In the genomic region with DNA sequence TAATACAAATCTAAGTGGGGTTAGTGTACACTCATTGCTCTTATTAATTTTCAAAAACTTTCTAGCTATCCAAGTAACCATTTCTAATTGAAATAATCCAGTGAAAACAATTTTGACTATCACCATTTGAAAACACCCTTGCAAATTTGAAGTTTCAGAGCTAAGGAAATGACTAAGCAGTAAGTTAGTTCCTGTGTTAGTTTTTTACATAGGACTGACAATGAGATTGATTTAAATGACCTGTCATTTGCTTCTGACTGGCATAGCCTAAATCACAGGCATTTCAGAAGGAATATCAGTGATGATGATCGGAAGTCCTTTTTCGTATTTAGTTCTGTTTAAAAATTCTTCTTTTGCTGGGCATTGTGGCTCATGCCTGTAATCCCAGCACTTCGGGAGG, we compare ENCODE assay signal across 11 cellular contexts. TPM values are rescaled to one million over a fixed set of nuclear protein-coding genes. Genes with fewer than 3 reads are reported as not detected.
DNase-seq lines count a peak whose midpoint lies in the region; ATAC-seq and TF ChIP-seq lines count a peak whose summit lies in the region.
"Had no signal": no experiment of that assay in that cellular context is flagged by ENCODE, and none has a peak within 500 bp of the region (broad histone marks: within the 10 kb centered on the region; RNA-seq: fewer than 3 reads in every experiment).

No MANE protein-coding gene starts in this region.

- H3K27me3 ChIP-seq in KMS-11 (ENCODE audit: insufficient read depth, low read depth) = no peaks in the 10 kb centered on the region

- H3K27ac Mint-ChIP-seq in activated naive CD4-positive, alpha-beta T cell treated with anti-CD3 and anti-CD28 coated beads, Interleukin-2, amount 50 U/mL, for 72 hours = peak overlapping the region; percentile 70 to 87

- peaks cover 49% of the 10 kb centered on the region for H3K79me2 ChIP-seq in KMS-11 (ENCODE audit: insufficient read depth, low read depth)

- H3K9me3 ChIP-seq in mesodermal cell (ENCODE audit: control insufficient read depth, low read length) = no peaks in the 10 kb centered on the region

- H4K20me1 ChIP-seq in KMS-11 (ENCODE audit: insufficient read depth) = no peaks in the 10 kb centered on the region

- 0 out of 2 replicates have a peak overlapping the region, but pooled peaks have one; percentile 9 for H3K27ac ChIP-seq in KMS-11
- peak overlapping the region; percentile 59 for H3K27ac ChIP-seq in mesodermal cell (ENCODE audit: low read depth, low read length, severe bottlenecking)

- no peak for TF ChIP-seq CTCF in KMS-11 (conservative IDR thresholded peaks at IDR 0.05; ENCODE audit: low read depth, low read length)

- H3K4me2 ChIP-seq in KMS-11 = 0 out of 2 replicates have a peak overlapping the region, but pooled peaks have one; percentile 0

- peak; percentile 43 for DNase-seq in EH (ENCODE audit: low read depth)
- no peak for DNase-seq in activated naive CD4-positive, alpha-beta T cell treated with anti-CD3 and anti-CD28 coated beads, Interleukin-2, amount 50 U/mL, for 72 hours (ENCODE audit: low spot score in 2 of 2)
- no peak for DNase-seq in NCI-H2081 treated with DMSO at 0.1 percent for 48 hours (lab: John Stamatoyannopoulos, UW)
- no peak for DNase-seq in NCI-H446 (lab: John Stamatoyannopoulos, UW)
- no peak for DNase-seq in amniotic stem cell (lab: John Stamatoyannopoulos, UW)
- DNase-seq: activated CD4-positive, CD25-positive, alpha-beta regulatory T cell treated with anti-CD3 and anti-CD28 coated beads, Interleukin-2, amount 50 U/mL, for 72 hours; NCI-H510A treated with DMSO at 0.1 percent for 48 hours; right cardiac atrium had no signal

- H3K4me3 ChIP-seq in KMS-11 (IDR thresholded peaks at IDR 0.05; ENCODE audit: insufficient read depth, low read depth, low read length) (no peak overlapping the region), mesodermal cell (ENCODE audit: extremely low read depth, insufficient read depth, low read length, poor library complexity, severe bottlenecking) (no peak overlapping the region)

- H3K9me3 Mint-ChIP-seq in activated naive CD4-positive, alpha-beta T cell treated with anti-CD3 and anti-CD28 coated beads, Interleukin-2, amount 50 U/mL, for 72 hours = no peaks in the 10 kb centered on the region

- peaks cover 26 to 57% of the 10 kb centered on the region in 2 donors for H3K36me3 Mint-ChIP-seq in activated naive CD4-positive, alpha-beta T cell treated with anti-CD3 and anti-CD28 coated beads, Interleukin-2, amount 50 U/mL, for 72 hours

- no peak overlapping the region for H2AFZ ChIP-seq in KMS-11 (ENCODE audit: low read depth)

- H3K4me1 ChIP-seq in KMS-11 (ENCODE audit: low read depth, poor library complexity, severe bottlenecking) (peaks cover 64% of the 10 kb centered on the region), mesodermal cell (ENCODE audit: control insufficient read depth, insufficient read depth, low read length, poor library complexity, severe bottlenecking) (peaks cover 8% of the 10 kb centered on the region)

- no peak overlapping the region for H3K9ac ChIP-seq in KMS-11

- WGBS in mesodermal cell (ENCODE audit: insufficient coverage in 2 of 2), 2 experiments = 88 to 96% methylated on average over 3 of the region's 3 CpGs

- H3K36me3 ChIP-seq in KMS-11 (ENCODE audit: insufficient read depth) = peaks cover 16% of the 10 kb centered on the region; the same call in 1 of the 2 replicates
- peaks cover 55% of the 10 kb centered on the region for H3K36me3 ChIP-seq in mesodermal cell (ENCODE audit: control insufficient read depth, insufficient read depth, low read length)

- ATAC-seq in activated naive CD4-positive, alpha-beta T cell treated with anti-CD3 and anti-CD28 coated beads, Interleukin-2, amount 50 U/mL, for 72 hours = peak in 1 of 2 donors; percentile 36
- no peak for ATAC-seq in GM18858 (IDR thresholded peaks at IDR 0.05; ENCODE audit: unreplicated experiment)

RNA-seq across cellular contexts. Expression of gene STK4, which starts 27.0 kb away (rescaled TPM):
- total RNA-seq in activated naive CD4-positive, alpha-beta T cell treated with anti-CD3 and anti-CD28 coated beads, Interleukin-2, amount 50 U/mL, for 72 hours = 100 to 1,000 TPM; 149 to 205 TPM
- 25.5 TPM for polyA plus RNA-seq in mesodermal cell (2013, experiment 1 of 2)
- 25.5 TPM for polyA plus RNA-seq in mesodermal cell (2013, experiment 2 of 2)

RNA-seq across cellular contexts. Expression of gene TOMM34, which starts 33.1 kb away (rescaled TPM):
- total RNA-seq in activated naive CD4-positive, alpha-beta T cell treated with anti-CD3 and anti-CD28 coated beads, Interleukin-2, amount 50 U/mL, for 72 hours = 10 to 100 TPM; 39.4 to 50.8 TPM
- polyA plus RNA-seq in mesodermal cell (2013, experiment 1 of 2) = 100 TPM
- 91.6 TPM for polyA plus RNA-seq in mesodermal cell (2013, experiment 2 of 2)
